In the genomic region with DNA sequence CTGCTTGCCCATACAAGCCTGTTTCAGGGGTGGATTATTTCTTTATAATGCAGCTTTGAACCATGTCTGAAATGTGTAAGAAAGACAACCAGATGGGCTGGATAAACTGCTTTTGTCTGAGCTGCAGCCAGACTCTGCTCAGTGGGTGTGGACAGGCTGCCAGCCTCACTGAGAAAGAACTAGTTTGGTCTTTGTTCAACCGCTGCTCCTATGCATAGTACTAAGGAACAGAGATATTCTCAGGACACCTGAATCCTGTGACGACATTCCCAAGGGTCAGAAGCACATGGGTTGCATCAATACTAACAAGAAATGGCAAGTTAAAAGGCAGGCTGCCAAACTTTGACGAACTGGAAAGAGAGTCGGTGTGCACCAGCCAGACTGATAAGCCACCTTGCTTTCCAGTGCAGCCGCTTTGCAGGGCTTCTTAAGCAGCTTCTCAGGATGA, we compare ENCODE assay signal across 1 cellular context.
A peak's percentile ranks its signal among the peaks of the same experiment; 100 is the strongest.
TF ChIP-seq lines count a peak whose summit lies in the region.

No MANE protein-coding gene starts in this region.

TF ChIP-seq in SK-N-SH, 30 proteins besides CTCF, POLR2A, EP300 and RAD21 (continued from another document):
- TF ChIP-seq, protein P1, sequence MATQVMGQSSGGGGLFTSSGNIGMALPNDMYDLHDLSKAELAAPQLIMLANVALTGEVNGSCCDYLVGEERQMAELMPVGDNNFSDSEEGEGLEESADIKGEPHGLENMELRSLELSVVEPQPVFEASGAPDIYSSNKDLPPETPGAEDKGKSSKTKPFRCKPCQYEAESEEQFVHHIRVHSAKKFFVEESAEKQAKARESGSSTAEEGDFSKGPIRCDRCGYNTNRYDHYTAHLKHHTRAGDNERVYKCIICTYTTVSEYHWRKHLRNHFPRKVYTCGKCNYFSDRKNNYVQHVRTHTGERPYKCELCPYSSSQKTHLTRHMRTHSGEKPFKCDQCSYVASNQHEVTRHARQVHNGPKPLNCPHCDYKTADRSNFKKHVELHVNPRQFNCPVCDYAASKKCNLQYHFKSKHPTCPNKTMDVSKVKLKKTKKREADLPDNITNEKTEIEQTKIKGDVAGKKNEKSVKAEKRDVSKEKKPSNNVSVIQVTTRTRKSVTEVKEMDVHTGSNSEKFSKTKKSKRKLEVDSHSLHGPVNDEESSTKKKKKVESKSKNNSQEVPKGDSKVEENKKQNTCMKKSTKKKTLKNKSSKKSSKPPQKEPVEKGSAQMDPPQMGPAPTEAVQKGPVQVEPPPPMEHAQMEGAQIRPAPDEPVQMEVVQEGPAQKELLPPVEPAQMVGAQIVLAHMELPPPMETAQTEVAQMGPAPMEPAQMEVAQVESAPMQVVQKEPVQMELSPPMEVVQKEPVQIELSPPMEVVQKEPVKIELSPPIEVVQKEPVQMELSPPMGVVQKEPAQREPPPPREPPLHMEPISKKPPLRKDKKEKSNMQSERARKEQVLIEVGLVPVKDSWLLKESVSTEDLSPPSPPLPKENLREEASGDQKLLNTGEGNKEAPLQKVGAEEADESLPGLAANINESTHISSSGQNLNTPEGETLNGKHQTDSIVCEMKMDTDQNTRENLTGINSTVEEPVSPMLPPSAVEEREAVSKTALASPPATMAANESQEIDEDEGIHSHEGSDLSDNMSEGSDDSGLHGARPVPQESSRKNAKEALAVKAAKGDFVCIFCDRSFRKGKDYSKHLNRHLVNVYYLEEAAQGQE (IDR thresholded peaks at IDR 0.05; ENCODE audit: low read depth, low read length) = no peak
- no peak for TF ChIP-seq EZH2phosphoT487 (IDR thresholded peaks at IDR 0.05; ENCODE audit: borderline replicate concordance, low read depth)
- 0 out of 2 replicates have a peak, but pooled peaks have one; percentile 34 for TF ChIP-seq JUND (IDR thresholded peaks at IDR 0.05)
- no peak for TF ChIP-seq TAF1 (IDR thresholded peaks at IDR 0.05; ENCODE audit: borderline replicate concordance, low read depth, low read length)
- TF ChIP-seq, protein P2, sequence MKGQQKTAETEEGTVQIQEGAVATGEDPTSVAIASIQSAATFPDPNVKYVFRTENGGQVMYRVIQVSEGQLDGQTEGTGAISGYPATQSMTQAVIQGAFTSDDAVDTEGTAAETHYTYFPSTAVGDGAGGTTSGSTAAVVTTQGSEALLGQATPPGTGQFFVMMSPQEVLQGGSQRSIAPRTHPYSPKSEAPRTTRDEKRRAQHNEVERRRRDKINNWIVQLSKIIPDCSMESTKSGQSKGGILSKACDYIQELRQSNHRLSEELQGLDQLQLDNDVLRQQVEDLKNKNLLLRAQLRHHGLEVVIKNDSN (IDR thresholded peaks at IDR 0.05; ENCODE audit: borderline replicate concordance, low read depth) = no peak
- TF ChIP-seq GATA2 (CRISPR knock-in tag; IDR thresholded peaks at IDR 0.05) = no peak
- no peak for TF ChIP-seq CHD2 (IDR thresholded peaks at IDR 0.05; ENCODE audit: low read length, partially characterized antibody)
- peak; percentile 68; the same call in 1 of the 2 replicates for TF ChIP-seq NFIC (IDR thresholded peaks at IDR 0.05; ENCODE audit: borderline replicate concordance)
- no peak for TF ChIP-seq ELF1 (IDR thresholded peaks at IDR 0.05)
- TF ChIP-seq POLR2AphosphoS5 (IDR thresholded peaks at IDR 0.05; ENCODE audit: low read depth, low read length) = peak; percentile 31; the same call in 1 of the 2 replicates
- TF ChIP-seq, protein P3, sequence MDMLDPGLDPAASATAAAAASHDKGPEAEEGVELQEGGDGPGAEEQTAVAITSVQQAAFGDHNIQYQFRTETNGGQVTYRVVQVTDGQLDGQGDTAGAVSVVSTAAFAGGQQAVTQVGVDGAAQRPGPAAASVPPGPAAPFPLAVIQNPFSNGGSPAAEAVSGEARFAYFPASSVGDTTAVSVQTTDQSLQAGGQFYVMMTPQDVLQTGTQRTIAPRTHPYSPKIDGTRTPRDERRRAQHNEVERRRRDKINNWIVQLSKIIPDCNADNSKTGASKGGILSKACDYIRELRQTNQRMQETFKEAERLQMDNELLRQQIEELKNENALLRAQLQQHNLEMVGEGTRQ (IDR thresholded peaks at IDR 0.05; ENCODE audit: borderline replicate concordance, low read depth, low read length) = no peak
- TF ChIP-seq TCF12 (IDR thresholded peaks at IDR 0.05) = peak; percentile 96
- TF ChIP-seq RFX5 (IDR thresholded peaks at IDR 0.05; ENCODE audit: low read length) = no peak
- TF ChIP-seq, protein P4, sequence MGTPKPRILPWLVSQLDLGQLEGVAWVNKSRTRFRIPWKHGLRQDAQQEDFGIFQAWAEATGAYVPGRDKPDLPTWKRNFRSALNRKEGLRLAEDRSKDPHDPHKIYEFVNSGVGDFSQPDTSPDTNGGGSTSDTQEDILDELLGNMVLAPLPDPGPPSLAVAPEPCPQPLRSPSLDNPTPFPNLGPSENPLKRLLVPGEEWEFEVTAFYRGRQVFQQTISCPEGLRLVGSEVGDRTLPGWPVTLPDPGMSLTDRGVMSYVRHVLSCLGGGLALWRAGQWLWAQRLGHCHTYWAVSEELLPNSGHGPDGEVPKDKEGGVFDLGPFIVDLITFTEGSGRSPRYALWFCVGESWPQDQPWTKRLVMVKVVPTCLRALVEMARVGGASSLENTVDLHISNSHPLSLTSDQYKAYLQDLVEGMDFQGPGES (IDR thresholded peaks at IDR 0.05; ENCODE audit: low read depth, low read length) = no peak
- TF ChIP-seq YY1 (IDR thresholded peaks at IDR 0.05; ENCODE audit: low read depth) = no peak
- TF ChIP-seq, protein P5, sequence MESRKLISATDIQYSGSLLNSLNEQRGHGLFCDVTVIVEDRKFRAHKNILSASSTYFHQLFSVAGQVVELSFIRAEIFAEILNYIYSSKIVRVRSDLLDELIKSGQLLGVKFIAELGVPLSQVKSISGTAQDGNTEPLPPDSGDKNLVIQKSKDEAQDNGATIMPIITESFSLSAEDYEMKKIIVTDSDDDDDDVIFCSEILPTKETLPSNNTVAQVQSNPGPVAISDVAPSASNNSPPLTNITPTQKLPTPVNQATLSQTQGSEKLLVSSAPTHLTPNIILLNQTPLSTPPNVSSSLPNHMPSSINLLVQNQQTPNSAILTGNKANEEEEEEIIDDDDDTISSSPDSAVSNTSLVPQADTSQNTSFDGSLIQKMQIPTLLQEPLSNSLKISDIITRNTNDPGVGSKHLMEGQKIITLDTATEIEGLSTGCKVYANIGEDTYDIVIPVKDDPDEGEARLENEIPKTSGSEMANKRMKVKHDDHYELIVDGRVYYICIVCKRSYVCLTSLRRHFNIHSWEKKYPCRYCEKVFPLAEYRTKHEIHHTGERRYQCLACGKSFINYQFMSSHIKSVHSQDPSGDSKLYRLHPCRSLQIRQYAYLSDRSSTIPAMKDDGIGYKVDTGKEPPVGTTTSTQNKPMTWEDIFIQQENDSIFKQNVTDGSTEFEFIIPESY (IDR thresholded peaks at IDR 0.05; ENCODE audit: borderline replicate concordance, low read depth) = no peak
- no peak for TF ChIP-seq FOXM1 (IDR thresholded peaks at IDR 0.05; ENCODE audit: low read depth)
- no peak for TF ChIP-seq MXI1 (IDR thresholded peaks at IDR 0.05; ENCODE audit: low read depth, low read length)
- TF ChIP-seq, protein P6, sequence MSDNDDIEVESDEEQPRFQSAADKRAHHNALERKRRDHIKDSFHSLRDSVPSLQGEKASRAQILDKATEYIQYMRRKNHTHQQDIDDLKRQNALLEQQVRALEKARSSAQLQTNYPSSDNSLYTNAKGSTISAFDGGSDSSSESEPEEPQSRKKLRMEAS (IDR thresholded peaks at IDR 0.05; ENCODE audit: low read depth) = no peak
- no peak for TF ChIP-seq FOXJ3 (CRISPR knock-in tag; IDR thresholded peaks at IDR 0.05)
- TF ChIP-seq GABPA (IDR thresholded peaks at IDR 0.05; ENCODE audit: low read depth) = no peak
- TF ChIP-seq NRF1 (IDR thresholded peaks at IDR 0.05; ENCODE audit: low read depth, low read length) = no peak
- TF ChIP-seq RCOR1 (IDR thresholded peaks at IDR 0.05; ENCODE audit: low read length) = no peak
TF ChIP-seq in SK-N-SH: peak in this region for 5.
